In genomic region chr12:13386269-13387039, GRCh38 we compare ENCODE assay signal across 1 cellular context.
TF ChIP-seq lines count a peak whose summit lies in the region.

No MANE protein-coding gene starts in this region.

TF ChIP-seq in neural cell, 6 proteins besides CTCF, POLR2A, EP300 and RAD21 (continued from another document):
- TF ChIP-seq, protein P1, sequence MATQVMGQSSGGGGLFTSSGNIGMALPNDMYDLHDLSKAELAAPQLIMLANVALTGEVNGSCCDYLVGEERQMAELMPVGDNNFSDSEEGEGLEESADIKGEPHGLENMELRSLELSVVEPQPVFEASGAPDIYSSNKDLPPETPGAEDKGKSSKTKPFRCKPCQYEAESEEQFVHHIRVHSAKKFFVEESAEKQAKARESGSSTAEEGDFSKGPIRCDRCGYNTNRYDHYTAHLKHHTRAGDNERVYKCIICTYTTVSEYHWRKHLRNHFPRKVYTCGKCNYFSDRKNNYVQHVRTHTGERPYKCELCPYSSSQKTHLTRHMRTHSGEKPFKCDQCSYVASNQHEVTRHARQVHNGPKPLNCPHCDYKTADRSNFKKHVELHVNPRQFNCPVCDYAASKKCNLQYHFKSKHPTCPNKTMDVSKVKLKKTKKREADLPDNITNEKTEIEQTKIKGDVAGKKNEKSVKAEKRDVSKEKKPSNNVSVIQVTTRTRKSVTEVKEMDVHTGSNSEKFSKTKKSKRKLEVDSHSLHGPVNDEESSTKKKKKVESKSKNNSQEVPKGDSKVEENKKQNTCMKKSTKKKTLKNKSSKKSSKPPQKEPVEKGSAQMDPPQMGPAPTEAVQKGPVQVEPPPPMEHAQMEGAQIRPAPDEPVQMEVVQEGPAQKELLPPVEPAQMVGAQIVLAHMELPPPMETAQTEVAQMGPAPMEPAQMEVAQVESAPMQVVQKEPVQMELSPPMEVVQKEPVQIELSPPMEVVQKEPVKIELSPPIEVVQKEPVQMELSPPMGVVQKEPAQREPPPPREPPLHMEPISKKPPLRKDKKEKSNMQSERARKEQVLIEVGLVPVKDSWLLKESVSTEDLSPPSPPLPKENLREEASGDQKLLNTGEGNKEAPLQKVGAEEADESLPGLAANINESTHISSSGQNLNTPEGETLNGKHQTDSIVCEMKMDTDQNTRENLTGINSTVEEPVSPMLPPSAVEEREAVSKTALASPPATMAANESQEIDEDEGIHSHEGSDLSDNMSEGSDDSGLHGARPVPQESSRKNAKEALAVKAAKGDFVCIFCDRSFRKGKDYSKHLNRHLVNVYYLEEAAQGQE (IDR thresholded peaks at IDR 0.05; ENCODE audit: borderline replicate concordance) = peak; percentile 94
- no peak for TF ChIP-seq SMC3 (conservative IDR thresholded peaks at IDR 0.05; ENCODE audit: poor library complexity)
